In the genomic region with DNA sequence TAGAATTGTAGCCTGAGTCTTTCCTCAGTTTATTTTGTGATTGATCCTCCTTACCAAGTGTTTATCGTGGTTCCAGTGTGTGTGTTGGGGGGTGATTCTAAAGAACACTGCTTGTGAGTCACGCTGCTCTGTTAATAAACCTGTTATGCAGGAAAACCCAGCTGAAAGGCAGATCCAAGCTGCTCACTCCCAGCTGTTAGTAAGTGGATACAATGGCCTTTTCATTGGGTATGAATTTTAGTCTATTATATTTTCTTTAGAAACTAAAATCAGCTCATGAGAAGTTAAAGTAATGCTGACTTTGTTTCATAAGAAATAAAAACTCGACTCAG, we compare ENCODE assay signal across 9 cellular contexts. TPM values are rescaled to one million over a fixed set of nuclear protein-coding genes. Genes with fewer than 3 reads are reported as not detected.
A peak's percentile ranks its signal among the peaks of the same experiment; 100 is the strongest.
DNase-seq lines count a peak whose midpoint lies in the region; ATAC-seq, FAIRE-seq and TF ChIP-seq lines count a peak whose summit lies in the region.
"Had no signal": no experiment of that assay in that cellular context is flagged by ENCODE, and none has a peak within 500 bp of the region (broad histone marks: within the 10 kb centered on the region; RNA-seq: fewer than 3 reads in every experiment).

No MANE protein-coding gene starts in this region.

- H3K4me3 ChIP-seq in PC-9 (peak overlapping the region; percentile 51; the same call in 1 of the 2 replicates), esophagus squamous epithelium (peak overlapping the region in 3 of 4 donors; percentile 8 to 42 (median 16))

- peak overlapping the region; percentile 92 for H3K27ac ChIP-seq in PC-9
- peak overlapping the region; percentile 85 to 96 (median 92) for H3K27ac ChIP-seq in esophagus squamous epithelium

- CTCF ChIA-PET in PC-9 (lab: Charles Lee), result interaction anchor here (0.7 to 1.3 kb wide), 3 partner anchors 12 to 355 kb away, joined by 3 to 4 read pairs (median 3); a partner anchor contains a TSS

- H2AFZ ChIP-seq in PC-9, result peak overlapping the region; percentile 25; the same call in 1 of the 2 replicates

- TF ChIP-seq POLR2A in esophagus squamous epithelium (IDR thresholded peaks at IDR 0.05) (no peak), GM12891 (IDR thresholded peaks at IDR 0.05; ENCODE audit: low read depth, low read length) (no peak)

- intact Hi-C loops in PC-9 (cut with micrococcal nuclease; ENCODE audit: unreplicated experiment), result loop anchor here (1.0 to 10.0 kb wide), 6 partner anchors 12 to 287 kb away; a partner anchor contains a TSS
- intact Hi-C loops in esophagus squamous epithelium (cut with DNase I), result no loop called here

- H3K9me2 ChIP-seq in PC-9 (ENCODE audit: insufficient read depth), result no peaks in the 10 kb centered on the region

- BruUV-seq in PC-9 (replicated peaks; lab: Mats Ljungman, UMichigan), result no TSS peak

- H3K36me3 ChIP-seq in PC-9 (ENCODE audit: low read depth) (no peaks in the 10 kb centered on the region), esophagus squamous epithelium (no peaks in the 10 kb centered on the region)

- peaks cover 75% of the 10 kb centered on the region for H3K4me1 ChIP-seq in PC-9 (replicated peaks; ENCODE audit: insufficient read depth)
- peaks cover 25 to 56% (median 41%) of the 10 kb centered on the region in 3 donors for H3K4me1 ChIP-seq in esophagus squamous epithelium

- TF ChIP-seq CTCF in PC-9 (conservative IDR thresholded peaks at IDR 0.05) (no peak), esophagus squamous epithelium (IDR thresholded peaks at IDR 0.05) (no peak)

- H3K27me3 ChIP-seq in PC-9 (ENCODE audit: insufficient read depth, low read depth) (no peaks in the 10 kb centered on the region), esophagus squamous epithelium (no peaks in the 10 kb centered on the region)

- no peaks in the 10 kb centered on the region for H4K20me1 ChIP-seq in PC-9 (ENCODE audit: insufficient read depth)

- H3F3A ChIP-seq in PC-9 (ENCODE audit: insufficient read depth, low read depth), result peaks cover 54% of the 10 kb centered on the region

- no peak for FAIRE-seq in GM12891 (lab: Jason Lieb, UNC)

- DNase-seq in EH (ENCODE audit: low read depth), result peak; percentile 81
- DNase-seq in PC-9, result peak; percentile 59 to 93
- DNase-seq in esophagus squamous epithelium (lab: John Stamatoyannopoulos, UW), result no peak
- DNase-seq in renal cortical epithelial cell (ENCODE audit: low read depth), result peak; percentile 90
- DNase-seq in HuH-7.5 (ENCODE audit: low spot score), result no peak
- no peak for DNase-seq in GM12891 (ENCODE audit: insufficient read length, low spot score)
- DNase-seq: T-helper 2 cell had no signal

- peak overlapping the region; percentile 84 for H3K4me2 ChIP-seq in PC-9

- ATAC-seq in GM19467 (IDR thresholded peaks at IDR 0.05; ENCODE audit: unreplicated experiment) (no peak), HG02884 (IDR thresholded peaks at IDR 0.05; ENCODE audit: unreplicated experiment) (no peak)

- 18 to 19% methylated on average over 3 of the region's 3 CpGs for WGBS in esophagus squamous epithelium, 2 donors

- peaks cover 23% of the 10 kb centered on the region; the same call in 1 of the 2 replicates for H3K79me2 ChIP-seq in PC-9 (ENCODE audit: low read depth)

- POLR2A ChIA-PET in PC-9 (lab: Charles Lee; ENCODE audit: unreplicated experiment), result interaction anchor here (0.5 to 4.5 kb wide), 5 partner anchors 13 to 950 kb away, joined by 4 to 78 read pairs (median 7); a partner anchor contains a TSS

- no peaks in the 10 kb centered on the region for H3K9me3 ChIP-seq in PC-9 (ENCODE audit: insufficient read depth, low read depth)
- H3K9me3 ChIP-seq in esophagus squamous epithelium, result no peaks in the 10 kb centered on the region

TF ChIP-seq in GM12891, 5 proteins besides CTCF, POLR2A, EP300 and RAD21:
- TF ChIP-seq POU2F2 (IDR thresholded peaks at IDR 0.05; ENCODE audit: low read depth, low read length) (no peak), PAX5 (IDR thresholded peaks at IDR 0.05; ENCODE audit: insufficient read depth, low read length, severe bottlenecking) (no peak), TAF1 (IDR thresholded peaks at IDR 0.05; ENCODE audit: low read depth, low read length) (no peak), POLR2AphosphoS5 (IDR thresholded peaks at IDR 0.05; ENCODE audit: low read depth, low read length) (no peak), SPI1 (IDR thresholded peaks at IDR 0.05; ENCODE audit: low read depth, low read length) (no peak)

RNA-seq across cellular contexts. Expression of a gene that starts 12.2 kb away (rescaled TPM):
- total RNA-seq in PC-9 (2021), result 296 and 366 TPM in 2 replicates
- 100 to 1,000 TPM; 242 to 616 (median 360) TPM for total RNA-seq in esophagus squamous epithelium
- total RNA-seq in renal cortical epithelial cell, result 297 and 433 TPM in 2 replicates
- 61.6 TPM for polyA plus RNA-seq in GM12891 (2012; ENCODE audit: low read depth, missing spikeins)

RNA-seq across cellular contexts. Expression of a gene that starts 26.5 kb away (rescaled TPM):
- total RNA-seq in PC-9 (2021) (10.4 and 13.8 TPM in 2 replicates), esophagus squamous epithelium (1 to 10 TPM in 2 of 4 donors, under 1 TPM in 2; 0.56 to 1.3 (median 1.00) TPM), renal cortical epithelial cell (2.3 and 7.5 TPM in 2 replicates)
- 0.06 TPM for polyA plus RNA-seq in GM12891 (2012; ENCODE audit: low read depth, missing spikeins)

Comparison
In these comparisons a context has a peak if more than half of its experiments do, and no peak if none do; other contexts are left out.
1. DNase-seq: peak in EH (single experiment), PC-9 (2 of 2) and renal cortical epithelial cell (single experiment); none in esophagus squamous epithelium (single experiment), HuH-7.5 (single experiment) and GM12891 (single experiment).